8 cellular contexts compared by ENCODE assay signal in the genomic region with DNA sequence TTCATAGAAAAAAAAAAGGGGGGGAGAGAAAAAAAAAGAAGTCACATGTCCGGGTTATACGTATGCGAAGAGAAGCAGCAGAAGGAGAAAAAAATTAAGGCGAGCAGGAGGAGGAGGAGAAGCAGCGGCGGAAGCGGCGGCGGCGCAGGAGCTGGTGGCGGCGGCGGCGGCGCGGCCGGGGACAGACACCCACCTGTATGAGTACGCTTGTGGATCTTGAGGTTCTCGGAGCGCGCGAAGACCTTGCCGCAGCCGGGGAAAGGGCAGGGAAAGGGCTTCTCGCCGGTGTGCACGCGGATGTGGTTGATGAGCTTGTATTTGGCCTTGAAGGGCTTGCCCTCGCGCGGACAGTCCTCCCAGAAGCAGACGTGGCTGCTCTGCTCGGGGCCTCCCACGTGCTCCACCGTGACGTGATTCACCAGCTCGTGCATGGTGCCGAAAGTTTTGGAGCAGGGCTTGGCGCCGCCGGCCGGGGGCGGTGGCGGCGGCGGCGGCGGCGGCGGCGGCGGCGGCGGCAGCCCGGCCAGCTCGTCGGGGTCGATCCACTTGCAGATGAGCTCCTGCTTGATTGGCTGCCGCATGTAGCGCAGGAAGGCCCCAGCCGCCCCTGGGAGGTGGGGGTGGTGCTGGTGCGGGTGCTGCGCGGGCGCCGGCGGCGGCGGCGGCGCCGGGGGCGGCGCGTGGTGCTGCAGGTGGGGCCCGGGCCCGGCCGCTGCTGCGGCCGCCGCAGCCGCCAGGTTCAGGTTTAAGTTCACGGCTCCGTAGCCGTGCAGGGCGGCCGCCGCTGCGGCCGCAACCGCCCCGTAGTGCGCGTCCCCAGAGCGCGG. TPM values are rescaled to one million over a fixed set of nuclear protein-coding genes. Genes with fewer than 3 reads are reported as not detected.
DNase-seq lines count a peak whose midpoint lies in the region; ATAC-seq and TF ChIP-seq lines count a peak whose summit lies in the region.

No MANE protein-coding gene starts in this region.

- peaks cover 81% of the 10 kb centered on the region for H3K27me3 Mint-ChIP-seq in nephron progenitor cell (ENCODE audit: low read depth, poor library complexity)

- peak overlapping the region; percentile 73 for H3K4me3 ChIP-seq in SJCRH30

- ATAC-seq in GM18517 (IDR thresholded peaks at IDR 0.05; ENCODE audit: unreplicated experiment) (no peak), HG03354 (IDR thresholded peaks at IDR 0.05; ENCODE audit: poor library complexity, severe bottlenecking, unreplicated experiment) (no peak)

- peak; percentile 26 for TF ChIP-seq CTCF in C4-2B (conservative IDR thresholded peaks at IDR 0.05)
- no peak for TF ChIP-seq CTCF in nephron progenitor cell (IDR thresholded peaks at IDR 0.05)

- H3K36me3 ChIP-seq in SJCRH30, result no peaks in the 10 kb centered on the region

- H3K36me3 Mint-ChIP-seq in nephron progenitor cell (ENCODE audit: low read depth), result no peaks in the 10 kb centered on the region

- peak overlapping the region; percentile 87 for H3K4me3 Mint-ChIP-seq in nephron progenitor cell

- H3K27ac Mint-ChIP-seq in nephron progenitor cell, result no peak overlapping the region

- H3K9me3 Mint-ChIP-seq in nephron progenitor cell, result no peaks in the 10 kb centered on the region

- H3K4me1 Mint-ChIP-seq in nephron progenitor cell, result peaks cover 42% of the 10 kb centered on the region

- no peaks in the 10 kb centered on the region for H3K9me3 ChIP-seq in SJCRH30 (replicated peaks)

- H3K4me1 ChIP-seq in SJCRH30, result no peaks in the 10 kb centered on the region

- DNase-seq in H4 (ENCODE audit: low spot score), result peak; percentile 37
- peak; percentile 55 to 63 for DNase-seq in SJCRH30
- peak; percentile 71 for DNase-seq in nephron progenitor cell
- DNase-seq in GDM1 (lab: John Stamatoyannopoulos, UW), result no peak

- H3K27me3 ChIP-seq in SJCRH30, result no peaks in the 10 kb centered on the region; the same call in 1 of the 2 replicates

- H3K27ac ChIP-seq in C4-2B (peak overlapping the region; percentile 88), SJCRH30 (no peak overlapping the region), cingulate gyrus (ENCODE audit: low read depth, low read length) (peak overlapping the region; percentile 88)

RNA-seq across cellular contexts. Expression of a gene that starts 1.4 kb away (rescaled TPM):
- total RNA-seq in H4 (2014; rRNA removed; shearing (Covaris generic)), result 0.12 and 0.58 TPM in 2 replicates
- 1.1 and 1.2 TPM in 2 replicates for total RNA-seq in SJCRH30 (2014; rRNA removed; shearing (Covaris generic))

RNA-seq across cellular contexts. Expression of a gene that starts 11.4 kb away (rescaled TPM):
- total RNA-seq in H4 (2014; rRNA removed; shearing (Covaris generic)), result 0.27 and 0.56 TPM in 2 replicates
- total RNA-seq in SJCRH30 (2014; rRNA removed; shearing (Covaris generic)), result 2.7 and 3.1 TPM in 2 replicates
